In genomic region chr13:21603531-21604448, GRCh38 we compare ENCODE assay signal across 7 cellular contexts. TPM values are rescaled to one million over a fixed set of nuclear protein-coding genes. Genes with fewer than 3 reads are reported as not detected.
A peak's percentile ranks its signal among the peaks of the same experiment; 100 is the strongest.
DNase-seq lines count a peak whose midpoint lies in the region; ATAC-seq and TF ChIP-seq lines count a peak whose summit lies in the region.

Gene MICU2, minus strand, starts transcription at chr13:21604170. Its CDS starts 22 bp downstream, at chr13:21604148.

- H4K20me1 ChIP-seq in hepatocyte (ENCODE audit: insufficient read depth, poor library complexity, severe bottlenecking): no peaks in the 10 kb centered on the region

- DNase-seq in NCI-H2029 treated with DMSO at 0.1 percent for 48 hours (lab: John Stamatoyannopoulos, UW) (peak; percentile 45), T-helper 9 cell (peak; percentile 90), astrocyte of the hippocampus (ENCODE audit: low read depth, low spot score) (peak; percentile 97), hepatocyte (ENCODE audit: low spot score) (peak; percentile 97), renal cortical epithelial cell (ENCODE audit: low read depth) (peak; percentile 88)

- H3K4me1 ChIP-seq in hepatocyte (ENCODE audit: insufficient read depth): peaks cover 4% of the 10 kb centered on the region

- H3K4me3 ChIP-seq in hepatocyte: peak within 1 kb of the TSS; percentile 53

- H3K27ac ChIP-seq in hepatocyte: peak within 1 kb of the TSS; percentile 95

- peak within 1 kb of the TSS; percentile 74 for H3K4me2 ChIP-seq in hepatocyte

- H3K9me3 ChIP-seq in hepatocyte (ENCODE audit: low read depth): no peaks in the 10 kb centered on the region

- no peaks in the 10 kb centered on the region for H3K9me2 ChIP-seq in hepatocyte (replicated peaks; ENCODE audit: insufficient read depth)

- no peak for TF ChIP-seq CTCF in hepatocyte (IDR thresholded peaks at IDR 0.05; ENCODE audit: poor library complexity)

- peak; percentile 97 for ATAC-seq in GM18505 (IDR thresholded peaks at IDR 0.05; ENCODE audit: unreplicated experiment)
- ATAC-seq in HG02970 (IDR thresholded peaks at IDR 0.05; ENCODE audit: low FRiP score, unreplicated experiment): peak; percentile 96

- no peaks in the 10 kb centered on the region for H3K36me3 ChIP-seq in hepatocyte (replicated peaks; ENCODE audit: insufficient read depth, low read depth)

- TF ChIP-seq POLR2A in GM18505 (IDR thresholded peaks at IDR 0.05; ENCODE audit: borderline replicate concordance, extremely low read depth, insufficient read depth, insufficient read length): peak; percentile 98

- WGBS in hepatocyte (ENCODE audit: low lambda C conversion rate, missing lambda C conversion rate): under 1% methylated on average over 76 of the region's 77 CpGs

- H3K27me3 ChIP-seq in hepatocyte: no peaks in the 10 kb centered on the region

- peaks cover 45% of the 10 kb centered on the region for H3K79me2 ChIP-seq in hepatocyte

- H2AFZ ChIP-seq in hepatocyte: peak within 1 kb of the TSS; percentile 69

RNA-seq across cellular contexts. Expression of gene MICU2, which starts in this region (rescaled TPM):
- total RNA-seq in hepatocyte: 78.8 and 95.7 TPM in 2 replicates
- polyA plus RNA-seq in hepatocyte: 48.1 and 49.0 TPM in 2 replicates
- 108 and 140 TPM in 2 replicates for total RNA-seq in renal cortical epithelial cell

Comparison
In these comparisons a context has a peak if more than half of its experiments do, and no peak if none do; other contexts are left out.
1. Peak in every context shown above with its lines: DNase-seq, ATAC-seq, H3K4me3 ChIP-seq and H3K27ac ChIP-seq.
2. DNase-seq: peak in every context shown above with its lines; median percentile 97 in astrocyte of the hippocampus; 97 in hepatocyte; 90 in T-helper 9 cell; 88 in renal cortical epithelial cell; 45 in NCI-H2029 treated with DMSO at 0.1 percent for 48 hours.